28 cellular contexts compared by ENCODE assay signal in genomic region chr2:167767858-167768257, GRCh38.
"Had no signal": no experiment of that assay in that cellular context is flagged by ENCODE, and none has a peak within 500 bp of the region (broad histone marks: within the 10 kb centered on the region; RNA-seq: fewer than 3 reads in every experiment).

No MANE protein-coding gene starts in this region.

- H3K4me1 ChIP-seq: sigmoid colon, suprapubic skin, testis, tibial artery, transverse colon, upper lobe of right lung, uterus had no signal

- H3K27ac ChIP-seq: neutrophil, pancreas, psoas muscle, right lobe of liver, sigmoid colon, suprapubic skin, testis, tibial artery, transverse colon, upper lobe of right lung, uterus had no signal

- ATAC-seq: naive thymus-derived CD4-positive, alpha-beta T cell; natural killer cell; pancreas; psoas muscle; right cardiac atrium; right lobe of liver; stimulated activated memory B cell treated with anti-CD40 and anti-IgM and Interleukin-4, amounts not matched to agents 10 μg/mL and 1 μg/mL and 100 μg/mL, for 72 hours; stimulated activated naive CD8-positive, alpha-beta T cell treated with anti-CD3 and anti-CD28 coated beads, Interleukin-15, amount 100 ng/mL, for 72 hours; stimulated activated naive CD8-positive, alpha-beta T cell treated with anti-CD3 and anti-CD28 coated beads, Interleukin-15, Interleukin-2, amounts not matched to agents 100 U/mL and 50 U/mL, for 24 hours; upper lobe of right lung had no signal

- H3K36me3 ChIP-seq: neutrophil, pancreas, right lobe of liver, sigmoid colon, suprapubic skin, tibial artery, transverse colon, upper lobe of right lung, uterus had no signal

- H3K4me3 ChIP-seq: pancreas, psoas muscle, right lobe of liver, sigmoid colon, suprapubic skin, testis, tibial artery, transverse colon, upper lobe of right lung, uterus had no signal

- H3K4me3 Mint-ChIP-seq: naive thymus-derived CD4-positive, alpha-beta T cell; natural killer cell; nephron; stimulated activated memory B cell treated with anti-CD40 and anti-IgM and Interleukin-4, amounts not matched to agents 10 μg/mL and 1 μg/mL and 100 μg/mL, for 72 hours; stimulated activated naive CD8-positive, alpha-beta T cell treated with anti-CD3 and anti-CD28 coated beads, Interleukin-15, amount 100 ng/mL, for 72 hours; type B pancreatic cell had no signal

- H3K27me3 Mint-ChIP-seq: stimulated activated memory B cell treated with anti-CD40 and anti-IgM and Interleukin-4, amounts not matched to agents 10 μg/mL and 1 μg/mL and 100 μg/mL, for 72 hours; stimulated activated naive CD8-positive, alpha-beta T cell treated with anti-CD3 and anti-CD28 coated beads, Interleukin-15, amount 100 ng/mL, for 72 hours; type B pancreatic cell had no signal

- H3K27me3 ChIP-seq: neutrophil, pancreas, right lobe of liver, sigmoid colon, suprapubic skin, testis, tibial artery, transverse colon, upper lobe of right lung, uterus had no signal

- DNase-seq: naive thymus-derived CD4-positive, alpha-beta T cell; natural killer cell; nucleus accumbens; pancreas; psoas muscle; right cardiac atrium; right lobe of liver; sigmoid colon; small intestine; stimulated activated CD4-positive, alpha-beta T cell treated with anti-CD3 and anti-CD28 coated beads, Interleukin-15, amount 100 ng/mL, for 24 hours; stimulated activated CD4-positive, alpha-beta T cell treated with anti-CD3 and anti-CD28 coated beads, Interleukin-2, amount 100 ng/mL, for 24 hours; stimulated activated CD4-positive, alpha-beta T cell treated with anti-CD3 and anti-CD28 coated beads, Interleukin-2, amount 100 ng/mL, for 48 hours; stimulated activated CD4-positive, alpha-beta T cell treated with anti-CD3 and anti-CD28 coated beads, Interleukin-4, amount 100 ng/mL, for 4 hours; stimulated activated CD8-positive, alpha-beta memory T cell treated with anti-CD3 and anti-CD28 coated beads, Interleukin-4, amount 100 ng/mL, for 48 hours; stimulated activated naive CD4-positive, alpha-beta T cell; stimulated activated naive CD8-positive, alpha-beta T cell treated with anti-CD3 and anti-CD28 coated beads, Interleukin-15, amount 100 ng/mL, for 72 hours; stimulated activated naive CD8-positive, alpha-beta T cell treated with anti-CD3 and anti-CD28 coated beads, Interleukin-15, Interleukin-2, amounts not matched to agents 100 U/mL and 50 U/mL, for 24 hours; substantia nigra; testis; tibial artery; transverse colon; upper lobe of right lung; uterus had no signal

- H3K27ac Mint-ChIP-seq: naive thymus-derived CD4-positive, alpha-beta T cell; natural killer cell; nephron; stimulated activated memory B cell treated with anti-CD40 and anti-IgM and Interleukin-4, amounts not matched to agents 10 μg/mL and 1 μg/mL and 100 μg/mL, for 72 hours; stimulated activated naive CD8-positive, alpha-beta T cell treated with anti-CD3 and anti-CD28 coated beads, Interleukin-15, amount 100 ng/mL, for 72 hours; type B pancreatic cell had no signal

- H3K9me3 Mint-ChIP-seq: naive thymus-derived CD4-positive, alpha-beta T cell; natural killer cell; stimulated activated memory B cell treated with anti-CD40 and anti-IgM and Interleukin-4, amounts not matched to agents 10 μg/mL and 1 μg/mL and 100 μg/mL, for 72 hours; type B pancreatic cell had no signal

- H3K4me1 Mint-ChIP-seq: naive thymus-derived CD4-positive, alpha-beta T cell; natural killer cell; nephron; stimulated activated memory B cell treated with anti-CD40 and anti-IgM and Interleukin-4, amounts not matched to agents 10 μg/mL and 1 μg/mL and 100 μg/mL, for 72 hours; stimulated activated naive CD8-positive, alpha-beta T cell treated with anti-CD3 and anti-CD28 coated beads, Interleukin-15, amount 100 ng/mL, for 72 hours had no signal

- H3K9me3 ChIP-seq: neutrophil, pancreas, psoas muscle, right lobe of liver, suprapubic skin, testis, tibial artery, transverse colon, upper lobe of right lung, uterus had no signal

- H3K36me3 Mint-ChIP-seq: naive thymus-derived CD4-positive, alpha-beta T cell; natural killer cell; stimulated activated memory B cell treated with anti-CD40 and anti-IgM and Interleukin-4, amounts not matched to agents 10 μg/mL and 1 μg/mL and 100 μg/mL, for 72 hours; type B pancreatic cell had no signal
